Comparison of ENCODE assay signal across 14 cellular contexts in the genomic region with DNA sequence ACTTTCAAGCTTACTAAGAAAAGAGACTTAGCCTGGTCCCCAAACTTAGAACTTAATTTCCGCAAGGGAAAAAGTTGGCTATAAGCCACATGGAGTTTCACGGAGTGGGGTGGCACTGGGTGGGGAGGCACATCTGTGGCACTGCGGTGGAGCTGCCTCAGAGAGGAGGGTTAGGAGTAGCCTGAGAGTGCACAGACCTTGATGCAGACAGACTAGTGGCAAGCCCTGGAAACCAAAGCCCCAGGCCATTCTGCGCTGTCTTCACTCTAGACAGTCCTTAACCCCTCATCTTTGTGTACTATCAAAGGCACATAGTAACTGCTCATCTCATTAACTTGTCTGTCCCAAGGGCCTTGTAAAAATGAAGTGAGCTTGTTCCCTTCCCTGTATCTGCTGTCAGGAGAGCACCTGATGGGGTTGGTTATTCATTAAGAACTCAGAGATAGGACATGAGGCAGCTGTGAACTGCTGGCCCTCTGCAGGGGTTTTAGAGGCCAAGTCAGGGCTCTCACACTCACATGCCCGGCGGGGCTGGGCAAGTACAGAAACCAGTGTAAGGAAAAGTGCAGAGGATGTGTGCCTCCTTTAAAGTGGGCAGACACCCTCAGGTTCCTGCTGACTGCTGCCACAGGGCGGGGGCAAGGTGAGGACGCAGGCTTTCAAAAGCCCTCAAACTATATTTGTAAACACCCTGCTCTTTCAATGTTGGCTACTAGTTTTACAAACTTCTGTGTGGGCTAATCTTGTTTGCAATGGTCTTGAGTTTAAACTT. TPM values are rescaled to one million over a fixed set of nuclear protein-coding genes. Genes with fewer than 3 reads are reported as not detected.
DNase-seq lines count a peak whose midpoint lies in the region; ATAC-seq and TF ChIP-seq lines count a peak whose summit lies in the region.
"Had no signal": no experiment of that assay in that cellular context is flagged by ENCODE, and none has a peak within 500 bp of the region (broad histone marks: within the 10 kb centered on the region; RNA-seq: fewer than 3 reads in every experiment).

No MANE protein-coding gene starts in this region.

- peaks cover 100% of the 10 kb centered on the region for H3K36me3 ChIP-seq in lower lobe of right lung
- peaks cover 4 to 91% of the 10 kb centered on the region in 2 donors for H3K36me3 ChIP-seq in vagina

- intact Hi-C loops in activated T-helper 1 cell treated with anti-CD3 and anti-CD28 coated beads, Interleukin-12 subunit alpha, Interleukin-12 subunit beta, Interleukin-2, Interleukin-4 antibody, amounts not matched to agents 30 ng/mL and 10 ng/mL and 1 ng/mL, durations not matched to agents 14 hours and 24 hours and 36 hours (cut with micrococcal nuclease) = loop anchor here (2.0 kb wide), 1 partner anchor 335 kb away; no protein-coding TSS in a partner anchor
- intact Hi-C loops in lower lobe of right lung (cut with DNase I) (no loop called here), vagina (cut with DNase I) (no loop called here)

- H3K27me3 ChIP-seq in lower lobe of right lung (ENCODE audit: low read depth) = no peaks in the 10 kb centered on the region
- H3K27me3 ChIP-seq in vagina = no peaks in the 10 kb centered on the region

- TF ChIP-seq CTCF in lower lobe of right lung (IDR thresholded peaks at IDR 0.05) = no peak
- no peak for TF ChIP-seq CTCF in vagina (IDR thresholded peaks at IDR 0.05)

- H3K27ac Mint-ChIP-seq in activated T-helper 1 cell treated with anti-CD3 and anti-CD28 coated beads, Interleukin-12 subunit alpha, Interleukin-12 subunit beta, Interleukin-2, Interleukin-4 antibody, amounts not matched to agents 30 ng/mL and 10 ng/mL and 1 ng/mL, durations not matched to agents 14 hours and 24 hours and 36 hours = peak overlapping the region; percentile 59

- H3K9me3 Mint-ChIP-seq in activated T-helper 1 cell treated with anti-CD3 and anti-CD28 coated beads, Interleukin-12 subunit alpha, Interleukin-12 subunit beta, Interleukin-2, Interleukin-4 antibody, amounts not matched to agents 30 ng/mL and 10 ng/mL and 1 ng/mL, durations not matched to agents 14 hours and 24 hours and 36 hours = peaks cover 4% of the 10 kb centered on the region
- H3K9me3 Mint-ChIP-seq: naive B cell had no signal

- no peaks in the 10 kb centered on the region for H3K27me3 Mint-ChIP-seq in activated T-helper 1 cell treated with anti-CD3 and anti-CD28 coated beads, Interleukin-12 subunit alpha, Interleukin-12 subunit beta, Interleukin-2, Interleukin-4 antibody, amounts not matched to agents 30 ng/mL and 10 ng/mL and 1 ng/mL, durations not matched to agents 14 hours and 24 hours and 36 hours (ENCODE audit: insufficient read depth)
- H3K27me3 Mint-ChIP-seq: naive B cell had no signal

- H3K9me3 ChIP-seq in lower lobe of right lung (no peaks in the 10 kb centered on the region), vagina (no peaks in the 10 kb centered on the region)

- no peak overlapping the region for H3K4me3 ChIP-seq in lower lobe of right lung
- no peak overlapping the region for H3K4me3 ChIP-seq in vagina

- ATAC-seq in lower lobe of right lung = peak; percentile 23 to 38

- no peak for TF ChIP-seq POLR2A in vagina (IDR thresholded peaks at IDR 0.05)

- peak overlapping the region; percentile 20 for H3K4me3 Mint-ChIP-seq in activated T-helper 1 cell treated with anti-CD3 and anti-CD28 coated beads, Interleukin-12 subunit alpha, Interleukin-12 subunit beta, Interleukin-2, Interleukin-4 antibody, amounts not matched to agents 30 ng/mL and 10 ng/mL and 1 ng/mL, durations not matched to agents 14 hours and 24 hours and 36 hours
- H3K4me3 Mint-ChIP-seq: naive B cell had no signal

- DNase-seq in stimulated activated CD4-positive, alpha-beta T cell treated with anti-CD3 and anti-CD28 coated beads, Interleukin-4, amount 100 ng/mL, for 24 hours = peak; percentile 15
- DNase-seq in stimulated activated CD4-positive, alpha-beta T cell treated with anti-CD3 and anti-CD28 coated beads, Interleukin-2, amount 100 ng/mL, for 24 hours = no peak
- no peak for DNase-seq in activated T-helper 1 cell treated with anti-CD3 and anti-CD28 coated beads, Interleukin-12 subunit alpha, Interleukin-12 subunit beta, Interleukin-2, Interleukin-4 antibody, amounts not matched to agents 30 ng/mL and 10 ng/mL and 1 ng/mL, durations not matched to agents 14 hours and 24 hours and 36 hours (ENCODE audit: low spot score)
- DNase-seq in lower lobe of right lung = no peak
- no peak for DNase-seq in vagina (ENCODE audit: extremely low spot score in 2 of 2)
- DNase-seq in RPMI8226 = no peak
- DNase-seq in OCI-M1 (lab: John Stamatoyannopoulos, UW) = no peak
- DNase-seq in NCI-H2029 (lab: John Stamatoyannopoulos, UW) = no peak
- DNase-seq: activated CD4-positive, CD25-positive, alpha-beta regulatory T cell treated with anti-CD3 and anti-CD28 coated beads, Interleukin-2, amount 50 U/mL, for 72 hours; KBM-7; naive B cell; NCI-H1436; NCI-H510A had no signal

- H3K36me3 Mint-ChIP-seq in activated T-helper 1 cell treated with anti-CD3 and anti-CD28 coated beads, Interleukin-12 subunit alpha, Interleukin-12 subunit beta, Interleukin-2, Interleukin-4 antibody, amounts not matched to agents 30 ng/mL and 10 ng/mL and 1 ng/mL, durations not matched to agents 14 hours and 24 hours and 36 hours (ENCODE audit: low read depth) = peaks cover 84% of the 10 kb centered on the region

- H3K4me1 Mint-ChIP-seq in activated T-helper 1 cell treated with anti-CD3 and anti-CD28 coated beads, Interleukin-12 subunit alpha, Interleukin-12 subunit beta, Interleukin-2, Interleukin-4 antibody, amounts not matched to agents 30 ng/mL and 10 ng/mL and 1 ng/mL, durations not matched to agents 14 hours and 24 hours and 36 hours (ENCODE audit: low read depth) = peaks cover 96% of the 10 kb centered on the region

- H3K27ac ChIP-seq in lower lobe of right lung (no peak overlapping the region), vagina (peak overlapping the region; percentile 31)
- H3K27ac ChIP-seq: HL-60 had no signal

- H3K4me1 ChIP-seq in lower lobe of right lung = peaks cover 29% of the 10 kb centered on the region
- H3K4me1 ChIP-seq in vagina = peaks cover 23% of the 10 kb centered on the region

RNA-seq across cellular contexts. Expression of a gene that starts 22.2 kb away (rescaled TPM):
- total RNA-seq in activated T-helper 1 cell treated with anti-CD3 and anti-CD28 coated beads, Interleukin-12 subunit alpha, Interleukin-12 subunit beta, Interleukin-2, Interleukin-4 antibody, amounts not matched to agents 30 ng/mL and 10 ng/mL and 1 ng/mL, durations not matched to agents 14 hours and 24 hours and 36 hours = 27.2 and 27.9 TPM in 2 replicates
- total RNA-seq in lower lobe of right lung (4.3 TPM), vagina (9.6 TPM)

RNA-seq across cellular contexts. Expression of a gene that starts 30.2 kb away (rescaled TPM):
- 16.1 and 16.3 TPM in 2 replicates for total RNA-seq in activated T-helper 1 cell treated with anti-CD3 and anti-CD28 coated beads, Interleukin-12 subunit alpha, Interleukin-12 subunit beta, Interleukin-2, Interleukin-4 antibody, amounts not matched to agents 30 ng/mL and 10 ng/mL and 1 ng/mL, durations not matched to agents 14 hours and 24 hours and 36 hours
- 40.9 TPM for total RNA-seq in lower lobe of right lung
- total RNA-seq in vagina = 45.7 TPM
